1 cellular context compared by ENCODE assay signal in the genomic region with DNA sequence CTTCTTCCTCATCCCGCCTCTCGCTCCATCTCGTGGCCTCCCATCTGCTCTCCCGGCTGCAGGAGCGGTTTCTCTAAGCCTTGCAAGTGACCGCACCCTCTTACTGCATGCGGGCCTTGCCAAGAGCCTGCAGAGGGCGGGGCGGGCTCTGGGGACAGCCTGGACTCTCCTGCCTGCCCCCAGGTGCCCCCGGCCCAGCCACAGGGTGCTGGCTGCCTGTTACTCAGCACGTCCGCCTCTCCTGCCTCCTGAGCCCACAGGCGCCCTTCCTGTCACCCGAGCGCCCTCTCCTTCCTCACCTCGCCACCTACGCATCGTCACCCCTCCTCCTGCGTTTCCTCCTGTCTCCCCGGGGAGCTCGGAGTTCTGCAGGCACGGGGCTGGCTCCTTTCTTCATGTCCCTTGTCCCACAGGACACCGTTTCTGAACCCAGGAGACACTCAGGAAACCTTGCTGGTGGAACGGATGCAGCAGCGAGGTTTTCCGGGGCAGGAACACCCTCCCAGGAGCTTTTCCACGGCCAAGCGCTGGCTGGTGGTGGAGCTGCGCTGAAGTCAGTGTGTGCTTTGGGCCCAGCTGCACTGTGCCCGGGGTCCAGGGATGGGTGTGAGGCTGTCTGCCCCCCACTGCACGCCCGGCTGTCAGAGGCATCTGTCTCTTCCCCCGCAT.
A peak's percentile ranks its signal among the peaks of the same experiment; 100 is the strongest.
TF ChIP-seq lines count a peak whose summit lies in the region.

No MANE protein-coding gene starts in this region.

TF ChIP-seq in HepG2, 621 proteins besides CTCF, POLR2A, EP300 and RAD21 (continued from another document and continues in another):
- TF ChIP-seq, protein P1, sequence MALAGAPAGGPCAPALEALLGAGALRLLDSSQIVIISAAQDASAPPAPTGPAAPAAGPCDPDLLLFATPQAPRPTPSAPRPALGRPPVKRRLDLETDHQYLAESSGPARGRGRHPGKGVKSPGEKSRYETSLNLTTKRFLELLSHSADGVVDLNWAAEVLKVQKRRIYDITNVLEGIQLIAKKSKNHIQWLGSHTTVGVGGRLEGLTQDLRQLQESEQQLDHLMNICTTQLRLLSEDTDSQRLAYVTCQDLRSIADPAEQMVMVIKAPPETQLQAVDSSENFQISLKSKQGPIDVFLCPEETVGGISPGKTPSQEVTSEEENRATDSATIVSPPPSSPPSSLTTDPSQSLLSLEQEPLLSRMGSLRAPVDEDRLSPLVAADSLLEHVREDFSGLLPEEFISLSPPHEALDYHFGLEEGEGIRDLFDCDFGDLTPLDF (CRISPR knock-in tag; IDR thresholded peaks at IDR 0.05), result no peak
- TF ChIP-seq LCORL (IDR thresholded peaks at IDR 0.05) (no peak), LCORL (CRISPR knock-in tag; IDR thresholded peaks at IDR 0.05) (no peak), ZNF547 (CRISPR knock-in tag; IDR thresholded peaks at IDR 0.05) (peak; percentile 14; the same call in 1 of the 2 replicates), KMT2A (CRISPR knock-in tag; IDR thresholded peaks at IDR 0.05) (no peak), ZNF224 (CRISPR knock-in tag; IDR thresholded peaks at IDR 0.05) (no peak), ZNF296 (CRISPR knock-in tag; conservative IDR thresholded peaks at IDR 0.05) (no peak), ZMYM2 (CRISPR knock-in tag; IDR thresholded peaks at IDR 0.05) (no peak), ASH2L (IDR thresholded peaks at IDR 0.05; ENCODE audit: insufficient read length, low read depth, low read length) (no peak), ZNF614 (CRISPR knock-in tag; IDR thresholded peaks at IDR 0.05; ENCODE audit: borderline replicate concordance) (no peak), SSRP1 (CRISPR knock-in tag; IDR thresholded peaks at IDR 0.05) (no peak), SYNCRIP (IDR thresholded peaks at IDR 0.05; ENCODE audit: insufficient read depth, low read depth, low read length) (no peak), MYNN (CRISPR knock-in tag; IDR thresholded peaks at IDR 0.05; ENCODE audit: low read depth) (no peak), SRY (CRISPR knock-in tag; IDR thresholded peaks at IDR 0.05) (0 out of 2 replicates have a peak, but pooled peaks have one; percentile 38), ZNF839 (CRISPR knock-in tag; IDR thresholded peaks at IDR 0.05; ENCODE audit: borderline replicate concordance) (peak; percentile 32; the same call in 1 of the 2 replicates), MED1 (CRISPR knock-in tag; IDR thresholded peaks at IDR 0.05) (peak; percentile 42; the same call in 1 of the 2 replicates), RFX3 (CRISPR knock-in tag; IDR thresholded peaks at IDR 0.05) (no peak), CCAR2 (optimal IDR thresholded peaks at IDR 0.05; ENCODE audit: low read depth, low read length) (no peak), ZNF660 (CRISPR knock-in tag; IDR thresholded peaks at IDR 0.05; ENCODE audit: borderline replicate concordance, low read depth) (no peak), HNF4G (IDR thresholded peaks at IDR 0.05; ENCODE audit: borderline replicate concordance, low read depth, low read length) (no peak), HNF4G (CRISPR knock-in tag; IDR thresholded peaks at IDR 0.05; ENCODE audit: borderline replicate concordance, low read depth) (no peak), NPAS2 (CRISPR knock-in tag; IDR thresholded peaks at IDR 0.05; ENCODE audit: borderline replicate concordance) (no peak), ZBTB1 (CRISPR knock-in tag; IDR thresholded peaks at IDR 0.05; ENCODE audit: borderline replicate concordance) (no peak), ZNF101 (CRISPR knock-in tag; IDR thresholded peaks at IDR 0.05; ENCODE audit: borderline replicate concordance, low read depth) (no peak), RARA (CRISPR knock-in tag; IDR thresholded peaks at IDR 0.05) (0 out of 2 replicates have a peak, but pooled peaks have one; percentile 14)
- TF ChIP-seq, protein P2, sequence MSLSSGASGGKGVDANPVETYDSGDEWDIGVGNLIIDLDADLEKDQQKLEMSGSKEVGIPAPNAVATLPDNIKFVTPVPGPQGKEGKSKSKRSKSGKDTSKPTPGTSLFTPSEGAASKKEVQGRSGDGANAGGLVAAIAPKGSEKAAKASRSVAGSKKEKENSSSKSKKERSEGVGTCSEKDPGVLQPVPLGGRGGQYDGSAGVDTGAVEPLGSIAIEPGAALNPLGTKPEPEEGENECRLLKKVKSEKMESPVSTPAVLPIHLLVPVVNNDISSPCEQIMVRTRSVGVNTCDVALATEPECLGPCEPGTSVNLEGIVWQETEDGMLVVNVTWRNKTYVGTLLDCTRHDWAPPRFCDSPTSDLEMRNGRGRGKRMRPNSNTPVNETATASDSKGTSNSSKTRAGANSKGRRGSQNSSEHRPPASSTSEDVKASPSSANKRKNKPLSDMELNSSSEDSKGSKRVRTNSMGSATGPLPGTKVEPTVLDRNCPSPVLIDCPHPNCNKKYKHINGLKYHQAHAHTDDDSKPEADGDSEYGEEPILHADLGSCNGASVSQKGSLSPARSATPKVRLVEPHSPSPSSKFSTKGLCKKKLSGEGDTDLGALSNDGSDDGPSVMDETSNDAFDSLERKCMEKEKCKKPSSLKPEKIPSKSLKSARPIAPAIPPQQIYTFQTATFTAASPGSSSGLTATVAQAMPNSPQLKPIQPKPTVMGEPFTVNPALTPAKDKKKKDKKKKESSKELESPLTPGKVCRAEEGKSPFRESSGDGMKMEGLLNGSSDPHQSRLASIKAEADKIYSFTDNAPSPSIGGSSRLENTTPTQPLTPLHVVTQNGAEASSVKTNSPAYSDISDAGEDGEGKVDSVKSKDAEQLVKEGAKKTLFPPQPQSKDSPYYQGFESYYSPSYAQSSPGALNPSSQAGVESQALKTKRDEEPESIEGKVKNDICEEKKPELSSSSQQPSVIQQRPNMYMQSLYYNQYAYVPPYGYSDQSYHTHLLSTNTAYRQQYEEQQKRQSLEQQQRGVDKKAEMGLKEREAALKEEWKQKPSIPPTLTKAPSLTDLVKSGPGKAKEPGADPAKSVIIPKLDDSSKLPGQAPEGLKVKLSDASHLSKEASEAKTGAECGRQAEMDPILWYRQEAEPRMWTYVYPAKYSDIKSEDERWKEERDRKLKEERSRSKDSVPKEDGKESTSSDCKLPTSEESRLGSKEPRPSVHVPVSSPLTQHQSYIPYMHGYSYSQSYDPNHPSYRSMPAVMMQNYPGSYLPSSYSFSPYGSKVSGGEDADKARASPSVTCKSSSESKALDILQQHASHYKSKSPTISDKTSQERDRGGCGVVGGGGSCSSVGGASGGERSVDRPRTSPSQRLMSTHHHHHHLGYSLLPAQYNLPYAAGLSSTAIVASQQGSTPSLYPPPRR (CRISPR knock-in tag; IDR thresholded peaks at IDR 0.05; ENCODE audit: borderline replicate concordance), result no peak
- TF ChIP-seq, protein P3, sequence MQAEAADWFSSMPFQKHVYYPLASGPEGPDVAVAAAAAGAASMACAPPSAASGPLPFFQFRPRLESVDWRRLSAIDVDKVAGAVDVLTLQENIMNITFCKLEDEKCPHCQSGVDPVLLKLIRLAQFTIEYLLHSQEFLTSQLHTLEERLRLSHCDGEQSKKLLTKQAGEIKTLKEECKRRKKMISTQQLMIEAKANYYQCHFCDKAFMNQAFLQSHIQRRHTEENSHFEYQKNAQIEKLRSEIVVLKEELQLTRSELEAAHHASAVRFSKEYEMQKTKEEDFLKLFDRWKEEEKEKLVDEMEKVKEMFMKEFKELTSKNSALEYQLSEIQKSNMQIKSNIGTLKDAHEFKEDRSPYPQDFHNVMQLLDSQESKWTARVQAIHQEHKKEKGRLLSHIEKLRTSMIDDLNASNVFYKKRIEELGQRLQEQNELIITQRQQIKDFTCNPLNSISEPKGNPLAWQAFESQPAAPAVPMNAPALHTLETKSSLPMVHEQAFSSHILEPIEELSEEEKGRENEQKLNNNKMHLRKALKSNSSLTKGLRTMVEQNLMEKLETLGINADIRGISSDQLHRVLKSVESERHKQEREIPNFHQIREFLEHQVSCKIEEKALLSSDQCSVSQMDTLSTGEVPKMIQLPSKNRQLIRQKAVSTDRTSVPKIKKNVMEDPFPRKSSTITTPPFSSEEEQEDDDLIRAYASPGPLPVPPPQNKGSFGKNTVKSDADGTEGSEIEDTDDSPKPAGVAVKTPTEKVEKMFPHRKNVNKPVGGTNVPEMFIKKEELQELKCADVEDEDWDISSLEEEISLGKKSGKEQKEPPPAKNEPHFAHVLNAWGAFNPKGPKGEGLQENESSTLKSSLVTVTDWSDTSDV (CRISPR knock-in tag; IDR thresholded peaks at IDR 0.05), result no peak
- TF ChIP-seq, protein P4, sequence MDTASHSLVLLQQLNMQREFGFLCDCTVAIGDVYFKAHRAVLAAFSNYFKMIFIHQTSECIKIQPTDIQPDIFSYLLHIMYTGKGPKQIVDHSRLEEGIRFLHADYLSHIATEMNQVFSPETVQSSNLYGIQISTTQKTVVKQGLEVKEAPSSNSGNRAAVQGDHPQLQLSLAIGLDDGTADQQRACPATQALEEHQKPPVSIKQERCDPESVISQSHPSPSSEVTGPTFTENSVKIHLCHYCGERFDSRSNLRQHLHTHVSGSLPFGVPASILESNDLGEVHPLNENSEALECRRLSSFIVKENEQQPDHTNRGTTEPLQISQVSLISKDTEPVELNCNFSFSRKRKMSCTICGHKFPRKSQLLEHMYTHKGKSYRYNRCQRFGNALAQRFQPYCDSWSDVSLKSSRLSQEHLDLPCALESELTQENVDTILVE (CRISPR knock-in tag; IDR thresholded peaks at IDR 0.05), result no peak
- TF ChIP-seq, protein P5, sequence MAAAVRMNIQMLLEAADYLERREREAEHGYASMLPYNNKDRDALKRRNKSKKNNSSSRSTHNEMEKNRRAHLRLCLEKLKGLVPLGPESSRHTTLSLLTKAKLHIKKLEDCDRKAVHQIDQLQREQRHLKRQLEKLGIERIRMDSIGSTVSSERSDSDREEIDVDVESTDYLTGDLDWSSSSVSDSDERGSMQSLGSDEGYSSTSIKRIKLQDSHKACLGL (CRISPR knock-in tag; IDR thresholded peaks at IDR 0.05), result 0 out of 2 replicates have a peak, but pooled peaks have one; percentile 14
- TF ChIP-seq, protein P6, sequence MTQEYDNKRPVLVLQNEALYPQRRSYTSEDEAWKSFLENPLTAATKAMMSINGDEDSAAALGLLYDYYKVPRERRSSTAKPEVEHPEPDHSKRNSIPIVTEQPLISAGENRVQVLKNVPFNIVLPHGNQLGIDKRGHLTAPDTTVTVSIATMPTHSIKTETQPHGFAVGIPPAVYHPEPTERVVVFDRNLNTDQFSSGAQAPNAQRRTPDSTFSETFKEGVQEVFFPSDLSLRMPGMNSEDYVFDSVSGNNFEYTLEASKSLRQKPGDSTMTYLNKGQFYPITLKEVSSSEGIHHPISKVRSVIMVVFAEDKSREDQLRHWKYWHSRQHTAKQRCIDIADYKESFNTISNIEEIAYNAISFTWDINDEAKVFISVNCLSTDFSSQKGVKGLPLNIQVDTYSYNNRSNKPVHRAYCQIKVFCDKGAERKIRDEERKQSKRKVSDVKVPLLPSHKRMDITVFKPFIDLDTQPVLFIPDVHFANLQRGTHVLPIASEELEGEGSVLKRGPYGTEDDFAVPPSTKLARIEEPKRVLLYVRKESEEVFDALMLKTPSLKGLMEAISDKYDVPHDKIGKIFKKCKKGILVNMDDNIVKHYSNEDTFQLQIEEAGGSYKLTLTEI (CRISPR knock-in tag; conservative IDR thresholded peaks at IDR 0.05), result no peak
- TF ChIP-seq, protein P7, sequence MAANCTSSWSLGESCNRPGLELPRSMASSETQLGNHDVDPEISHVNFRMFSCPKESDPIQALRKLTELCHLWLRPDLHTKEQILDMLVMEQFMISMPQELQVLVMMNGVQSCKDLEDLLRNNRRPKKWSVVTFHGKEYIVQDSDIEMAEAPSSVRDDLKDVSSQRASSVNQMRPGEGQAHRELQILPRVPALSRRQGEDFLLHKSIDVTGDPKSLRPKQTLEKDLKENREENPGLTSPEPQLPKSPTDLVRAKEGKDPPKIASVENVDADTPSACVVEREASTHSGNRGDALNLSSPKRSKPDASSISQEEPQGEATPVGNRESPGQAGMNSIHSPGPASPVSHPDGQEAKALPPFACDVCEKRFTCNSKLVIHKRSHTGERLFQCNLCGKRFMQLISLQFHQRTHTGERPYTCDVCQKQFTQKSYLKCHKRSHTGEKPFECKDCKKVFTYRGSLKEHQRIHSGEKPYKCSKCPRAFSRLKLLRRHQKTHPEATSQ (CRISPR knock-in tag; IDR thresholded peaks at IDR 0.05; ENCODE audit: borderline replicate concordance), result no peak
- TF ChIP-seq, protein P8, sequence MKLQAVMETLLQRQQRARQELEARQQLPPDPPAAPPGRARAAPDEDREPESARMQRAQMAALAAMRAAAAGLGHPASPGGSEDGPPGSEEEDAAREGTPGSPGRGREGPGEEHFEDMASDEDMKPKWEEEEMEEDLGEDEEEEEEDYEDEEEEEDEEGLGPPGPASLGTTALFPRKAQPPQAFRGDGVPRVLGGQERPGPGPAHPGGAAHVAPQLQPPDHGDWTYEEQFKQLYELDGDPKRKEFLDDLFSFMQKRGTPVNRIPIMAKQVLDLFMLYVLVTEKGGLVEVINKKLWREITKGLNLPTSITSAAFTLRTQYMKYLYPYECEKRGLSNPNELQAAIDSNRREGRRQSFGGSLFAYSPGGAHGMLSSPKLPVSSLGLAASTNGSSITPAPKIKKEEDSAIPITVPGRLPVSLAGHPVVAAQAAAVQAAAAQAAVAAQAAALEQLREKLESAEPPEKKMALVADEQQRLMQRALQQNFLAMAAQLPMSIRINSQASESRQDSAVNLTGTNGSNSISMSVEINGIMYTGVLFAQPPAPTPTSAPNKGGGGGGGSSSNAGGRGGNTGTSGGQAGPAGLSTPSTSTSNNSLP (IDR thresholded peaks at IDR 0.05; ENCODE audit: low read depth, low read length), result no peak
- TF ChIP-seq, protein P9, sequence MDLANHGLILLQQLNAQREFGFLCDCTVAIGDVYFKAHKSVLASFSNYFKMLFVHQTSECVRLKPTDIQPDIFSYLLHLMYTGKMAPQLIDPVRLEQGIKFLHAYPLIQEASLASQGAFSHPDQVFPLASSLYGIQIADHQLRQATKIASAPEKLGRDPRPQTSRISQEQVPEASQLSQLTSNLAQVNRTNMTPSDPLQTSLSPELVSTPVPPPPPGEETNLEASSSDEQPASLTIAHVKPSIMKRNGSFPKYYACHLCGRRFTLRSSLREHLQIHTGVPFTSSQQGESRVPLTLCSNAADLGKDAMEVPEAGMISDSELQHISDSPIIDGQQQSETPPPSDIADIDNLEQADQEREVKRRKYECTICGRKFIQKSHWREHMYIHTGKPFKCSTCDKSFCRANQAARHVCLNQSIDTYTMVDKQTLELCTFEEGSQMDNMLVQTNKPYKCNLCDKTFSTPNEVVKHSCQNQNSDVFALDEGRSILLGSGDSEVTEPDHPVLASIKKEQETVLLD (CRISPR knock-in tag; IDR thresholded peaks at IDR 0.05; ENCODE audit: low read depth), result no peak
- TF ChIP-seq, protein P10, sequence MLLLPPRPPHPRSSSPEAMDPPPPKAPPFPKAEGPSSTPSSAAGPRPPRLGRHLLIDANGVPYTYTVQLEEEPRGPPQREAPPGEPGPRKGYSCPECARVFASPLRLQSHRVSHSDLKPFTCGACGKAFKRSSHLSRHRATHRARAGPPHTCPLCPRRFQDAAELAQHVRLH (CRISPR knock-in tag; IDR thresholded peaks at IDR 0.05; ENCODE audit: borderline replicate concordance, low read depth), result no peak
